In the genomic region with DNA sequence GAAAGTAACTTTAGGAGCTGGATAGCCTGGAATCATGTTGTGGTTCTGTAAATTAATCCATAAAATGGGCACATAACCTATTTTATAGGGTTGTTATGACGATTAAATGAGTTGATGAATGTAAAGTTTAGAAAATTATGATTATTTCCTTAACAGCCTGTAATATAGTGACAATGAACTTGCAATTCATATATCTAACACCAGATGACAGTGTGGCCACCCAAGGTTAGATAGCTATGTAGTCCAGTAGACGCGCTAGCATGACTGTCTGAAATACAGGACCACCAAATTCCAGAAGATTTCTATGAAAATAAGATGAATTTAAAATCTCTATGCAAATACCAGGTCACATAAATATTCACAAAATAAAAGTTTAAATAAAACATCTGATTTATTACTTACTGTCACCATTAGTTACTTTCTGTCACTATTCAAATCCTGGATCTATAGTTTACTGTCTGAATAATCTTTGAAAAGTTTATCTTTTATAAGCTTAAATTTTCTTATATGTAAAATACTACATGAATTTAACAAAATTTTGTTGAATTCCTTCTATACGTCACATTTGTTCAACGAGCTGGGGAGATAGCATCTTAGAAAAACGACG, we compare ENCODE assay signal across 8 cellular contexts. TPM values are rescaled to one million over a fixed set of nuclear protein-coding genes. Genes with fewer than 3 reads are reported as not detected.
DNase-seq lines count a peak whose midpoint lies in the region; ATAC-seq and TF ChIP-seq lines count a peak whose summit lies in the region.

No MANE protein-coding gene starts in this region.

- peak; percentile 79 for TF ChIP-seq CTCF in GM12872 (IDR thresholded peaks at IDR 0.05; ENCODE audit: insufficient read depth, low read depth, low read length)

- ATAC-seq in HG02642 (IDR thresholded peaks at IDR 0.05; ENCODE audit: poor library complexity, unreplicated experiment) (peak; percentile 81), left colon (peak; percentile 92)

- intact Hi-C loops in left colon (cut with DNase I, micrococcal nuclease): loop anchor here (2.0 to 10.0 kb wide), 2 partner anchors 240 to 242 kb away; no protein-coding TSS in a partner anchor

- peak; percentile 54 to 56 for DNase-seq in AML-193 (lab: John Stamatoyannopoulos, UW)
- DNase-seq in NAMALWA (ENCODE audit: low spot score): peak; percentile 60
- DNase-seq in astrocyte of the hippocampus (ENCODE audit: low read depth, low spot score): peak; percentile 60
- no peak for DNase-seq in left colon
- DNase-seq in activated gamma-delta T cell treated with Interleukin-2 at 50 U/mL for 16 hours: no peak
- no peak for DNase-seq in NOMO-1 treated with DMSO at 0.1 percent for 48 hours (lab: John Stamatoyannopoulos, UW; ENCODE audit: unreplicated experiment)

RNA-seq across cellular contexts. Expression of a gene that starts 26.1 kb away (rescaled TPM):
- total RNA-seq in left colon: 10 to 100 TPM; 54.5 to 61.4 TPM

Comparison
In these comparisons a context has a peak if more than half of its experiments do, and no peak if none do; other contexts are left out.
1. DNase-seq: peak in AML-193 (2 of 2), NAMALWA (single experiment) and astrocyte of the hippocampus (single experiment); none in left colon (0 of 2), activated gamma-delta T cell treated with Interleukin-2 at 50 U/mL for 16 hours (single experiment) and NOMO-1 treated with DMSO at 0.1 percent for 48 hours (single experiment).